17 cellular contexts compared by ENCODE assay signal in genomic region chr5:169668732-169669131, GRCh38. TPM values are rescaled to one million over a fixed set of nuclear protein-coding genes. Genes with fewer than 3 reads are reported as not detected.
DNase-seq lines count a peak whose midpoint lies in the region; ATAC-seq and TF ChIP-seq lines count a peak whose summit lies in the region.
"Had no signal": no experiment of that assay in that cellular context is flagged by ENCODE, and none has a peak within 500 bp of the region (broad histone marks: within the 10 kb centered on the region; RNA-seq: fewer than 3 reads in every experiment).

No MANE protein-coding gene starts in this region.

- peaks cover 17% of the 10 kb centered on the region for H3K4me1 ChIP-seq in ACC112 (ENCODE audit: control insufficient read depth, insufficient read depth, low read length, unreplicated experiment)
- peaks cover 0 to 3% (median 0%) of the 10 kb centered on the region in 4 donors for H3K4me1 ChIP-seq in tibial artery
- H3K4me1 ChIP-seq in CD8-positive, alpha-beta T cell (ENCODE audit: insufficient read depth, low read length), result no peaks in the 10 kb centered on the region
- no peaks in the 10 kb centered on the region for H3K4me1 ChIP-seq in aorta (ENCODE audit: control insufficient read depth in 1 of 2, insufficient read depth in 2 of 2, low read length in 2 of 2)
- H3K4me1 ChIP-seq: prostate gland, thyroid gland had no signal

- no peak overlapping the region for H3K27ac Mint-ChIP-seq in CD8-positive, alpha-beta T cell
- H3K27ac Mint-ChIP-seq: activated naive CD4-positive, alpha-beta T cell treated with anti-CD3 and anti-CD28 coated beads for 36 hours had no signal

- WGBS in aorta, 2 donors, result 11 to 13% methylated on average over 4 of the region's 4 CpGs

- H3K9me3 ChIP-seq in tibial artery, result no peaks in the 10 kb centered on the region
- no peaks in the 10 kb centered on the region for H3K9me3 ChIP-seq in CD8-positive, alpha-beta T cell (ENCODE audit: low read length)
- H3K9me3 ChIP-seq in aorta (ENCODE audit: control insufficient read depth, low read length), result no peaks in the 10 kb centered on the region
- H3K9me3 ChIP-seq: prostate gland, thyroid gland had no signal

- peaks cover 55% of the 10 kb centered on the region for H3K36me3 Mint-ChIP-seq in CD8-positive, alpha-beta T cell

- peak; percentile 72 for DNase-seq in EL
- peak; percentile 62 for DNase-seq in hepatic stellate cell (ENCODE audit: low spot score)
- no peak for DNase-seq in tibial artery
- no peak for DNase-seq in CD8-positive, alpha-beta T cell
- DNase-seq in NCI-H345 treated with DMSO at 0.1 percent for 48 hours (lab: John Stamatoyannopoulos, UW; ENCODE audit: unreplicated experiment), result no peak
- no peak for DNase-seq in aorta
- DNase-seq: activated naive CD4-positive, alpha-beta T cell treated with anti-CD3 and anti-CD28 coated beads for 36 hours; GOT3; kidney glomerular epithelial cell; NCI-H2029 treated with DMSO at 0.1 percent for 48 hours; stimulated activated CD4-positive, alpha-beta T cell treated with anti-CD3 and anti-CD28 coated beads, Interleukin-1b, Interleukin-23, amount 100 ng/mL, for 48 hours; stimulated activated CD8-positive, alpha-beta memory T cell treated with anti-CD3 and anti-CD28 coated beads, Interleukin-4, amount 100 ng/mL, for 48 hours; thyroid gland had no signal

- ATAC-seq in SK-N-SH treated with all-trans-retinoic acid at 6 μM for 48 hours (peak; percentile 96), aorta (ENCODE audit: low FRiP score) (no peak)
- no peak for ATAC-seq in CD8-positive, alpha-beta T cell

- H3K27ac ChIP-seq in ACC112 (ENCODE audit: low read depth, low read length) (peak overlapping the region; percentile 59), tibial artery (no peak overlapping the region), aorta (ENCODE audit: low read depth in 1 of 2, low read length in 2 of 2) (no peak overlapping the region)
- H3K27ac ChIP-seq in CD8-positive, alpha-beta T cell (ENCODE audit: low read depth, low read length), result no peak overlapping the region
- H3K27ac ChIP-seq: C4-2B, prostate gland, thyroid gland had no signal

- intact Hi-C loops in tibial artery (cut with DNase I; ENCODE audit: low total_unique reads) (no loop called here), aorta (cut with DNase I) (no loop called here)
- intact Hi-C loops in CD8-positive, alpha-beta T cell (cut with DNase I, micrococcal nuclease), result no loop called here

- H3K36me3 ChIP-seq in ACC112 (ENCODE audit: insufficient read depth, low read length) (no peaks in the 10 kb centered on the region), tibial artery (no peaks in the 10 kb centered on the region), aorta (ENCODE audit: control insufficient read depth in 1 of 2, insufficient read depth in 2 of 2, low read length in 1 of 2) (no peaks in the 10 kb centered on the region)
- H3K36me3 ChIP-seq in CD8-positive, alpha-beta T cell (ENCODE audit: insufficient read depth, low read length), result peaks cover 14% of the 10 kb centered on the region
- H3K36me3 ChIP-seq: prostate gland, thyroid gland had no signal

- H2AFZ ChIP-seq in ACC112 (ENCODE audit: low read length, unreplicated experiment), result peak overlapping the region; percentile 89

- no peak overlapping the region for H3K4me3 Mint-ChIP-seq in CD8-positive, alpha-beta T cell
- H3K4me3 Mint-ChIP-seq: activated naive CD4-positive, alpha-beta T cell treated with anti-CD3 and anti-CD28 coated beads for 36 hours had no signal

- H3K79me2 ChIP-seq in ACC112 (ENCODE audit: control insufficient read depth, insufficient read depth, low read length, unreplicated experiment), result no peaks in the 10 kb centered on the region

- H3K4me1 Mint-ChIP-seq in CD8-positive, alpha-beta T cell (ENCODE audit: low read depth), result peaks cover 32% of the 10 kb centered on the region

- no peak for TF ChIP-seq CTCF in tibial artery (IDR thresholded peaks at IDR 0.05)
- no peak for TF ChIP-seq CTCF in CD8-positive, alpha-beta T cell (IDR thresholded peaks at IDR 0.05)

- CTCF ChIA-PET in CD8-positive, alpha-beta T cell (lab: Charles Lee), result no interaction called here

- H3K27me3 ChIP-seq in ACC112 (ENCODE audit: insufficient read depth, low read length), result no peaks in the 10 kb centered on the region
- no peaks in the 10 kb centered on the region for H3K27me3 ChIP-seq in tibial artery
- H3K27me3 ChIP-seq in CD8-positive, alpha-beta T cell (ENCODE audit: insufficient read depth, low read length), result no peaks in the 10 kb centered on the region
- H3K27me3 ChIP-seq in aorta (ENCODE audit: control insufficient read depth in 1 of 2, insufficient read depth in 2 of 2, low read length in 1 of 2), result no peaks in the 10 kb centered on the region
- H3K27me3 ChIP-seq: thyroid gland had no signal

- POLR2A ChIA-PET in CD8-positive, alpha-beta T cell (lab: Charles Lee), result no interaction called here

- no peaks in the 10 kb centered on the region for H3K27me3 Mint-ChIP-seq in CD8-positive, alpha-beta T cell (ENCODE audit: low read depth)

- peak overlapping the region; percentile 15; the same call in 1 of the 2 replicates for H3K4me3 ChIP-seq in ACC112 (ENCODE audit: low read depth, low read length)
- no peak overlapping the region for H3K4me3 ChIP-seq in tibial artery
- H3K4me3 ChIP-seq in CD8-positive, alpha-beta T cell (ENCODE audit: low read depth, low read length), result no peak overlapping the region
- no peak overlapping the region for H3K4me3 ChIP-seq in aorta (ENCODE audit: low read length in 2 of 2)
- H3K4me3 ChIP-seq: prostate gland, thyroid gland had no signal

- peaks cover 2% of the 10 kb centered on the region for H3K9me3 Mint-ChIP-seq in CD8-positive, alpha-beta T cell

TF ChIP-seq in SK-N-SH treated with all-trans-retinoic acid at 6 μM for 48 hours, 23 proteins besides CTCF, POLR2A, EP300 and RAD21:
- peak; percentile 49; the same call in 1 of the 2 replicates for TF ChIP-seq TCF4 (CRISPR knock-in tag; IDR thresholded peaks at IDR 0.05; ENCODE audit: borderline replicate concordance)
- no peak for TF ChIP-seq POU6F1 (CRISPR knock-in tag; IDR thresholded peaks at IDR 0.05; ENCODE audit: borderline replicate concordance, low read depth)

RNA-seq across cellular contexts. Expression of gene DOCK2, which starts 31.7 kb away (rescaled TPM):
- 100 to 1,000 TPM; 194 to 197 TPM for total RNA-seq in CD8-positive, alpha-beta T cell
- total RNA-seq in aorta, result 10 to 100 TPM; 31.5 to 53.7 TPM
- polyA plus RNA-seq in aorta, result 10 to 100 TPM in 1 of 2 donors, 1 to 10 TPM in 1; 1.6 to 11.6 TPM

Comparison
In these comparisons a context has a peak if more than half of its experiments do, and no peak if none do; other contexts are left out.
1. DNase-seq: peak in EL (single experiment) and hepatic stellate cell (single experiment); none in tibial artery (0 of 2), CD8-positive, alpha-beta T cell (0 of 7), NCI-H345 treated with DMSO at 0.1 percent for 48 hours (single experiment) and aorta (0 of 2).